ENCODE assay signal across 1 cellular context in the genomic region with DNA sequence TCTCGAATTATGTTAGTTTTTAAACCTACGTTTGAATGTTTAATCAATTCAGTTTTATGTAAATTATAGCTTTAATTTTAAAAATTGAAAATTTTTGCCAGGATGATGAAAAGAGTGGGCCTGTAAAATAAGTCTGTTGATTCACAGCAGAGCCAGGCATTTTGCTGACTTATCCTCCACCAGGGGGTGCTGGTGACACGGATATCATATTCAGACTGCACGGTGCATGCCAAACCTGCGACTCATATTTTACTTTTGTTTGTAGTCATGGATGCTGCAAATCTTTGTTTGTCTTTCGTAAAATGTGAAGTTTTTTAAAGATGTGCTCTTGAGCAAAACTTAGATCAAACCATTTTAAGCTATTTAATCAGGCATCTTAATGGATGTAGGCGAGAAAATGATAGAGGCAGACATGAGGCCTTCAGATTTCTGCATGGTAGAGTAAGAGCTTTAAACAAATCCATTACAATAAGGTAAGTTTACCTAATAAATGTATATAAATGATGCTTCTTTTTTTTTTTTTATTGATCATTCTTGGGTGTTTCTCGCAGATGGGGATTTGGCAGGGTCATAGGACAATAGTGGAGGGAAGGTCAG.
TF ChIP-seq lines count a peak whose summit lies in the region.

No MANE protein-coding gene starts in this region.

TF ChIP-seq in K562, 482 proteins besides CTCF, POLR2A, EP300 and RAD21:
- TF ChIP-seq HSF4 (CRISPR knock-in tag; IDR thresholded peaks at IDR 0.05; ENCODE audit: borderline replicate concordance): no peak
- TF ChIP-seq ZNF586 (CRISPR knock-in tag; conservative IDR thresholded peaks at IDR 0.05): no peak
- no peak for TF ChIP-seq IFI16 (CRISPR knock-in tag; IDR thresholded peaks at IDR 0.05)
- TF ChIP-seq JUND (IDR thresholded peaks at IDR 0.05; ENCODE audit: borderline replicate concordance, low read depth, low read length): peak; percentile 83; the same call in 1 of the 2 replicates
- TF ChIP-seq JUND (tag; IDR thresholded peaks at IDR 0.05; ENCODE audit: borderline replicate concordance, low read depth, low read length): peak; percentile 73; the same call in 2 of the 3 replicates
- no peak for TF ChIP-seq PCBP2 (IDR thresholded peaks at IDR 0.05; ENCODE audit: low read depth, low read length, poor library complexity, severe bottlenecking)
- TF ChIP-seq, protein P1, sequence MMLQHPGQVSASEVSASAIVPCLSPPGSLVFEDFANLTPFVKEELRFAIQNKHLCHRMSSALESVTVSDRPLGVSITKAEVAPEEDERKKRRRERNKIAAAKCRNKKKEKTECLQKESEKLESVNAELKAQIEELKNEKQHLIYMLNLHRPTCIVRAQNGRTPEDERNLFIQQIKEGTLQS (IDR thresholded peaks at IDR 0.05): peak; percentile 60
- TF ChIP-seq, protein P1 (CRISPR knock-in tag; conservative IDR thresholded peaks at IDR 0.05): no peak
- TF ChIP-seq TEAD2 (tag; IDR thresholded peaks at IDR 0.05): 0 out of 2 replicates have a peak, but pooled peaks have one; percentile 30
- peak; percentile 50 for TF ChIP-seq TEAD4 (IDR thresholded peaks at IDR 0.05; ENCODE audit: low read length)
- TF ChIP-seq TEAD4 (CRISPR knock-in tag; IDR thresholded peaks at IDR 0.05; ENCODE audit: borderline replicate concordance): no peak
- TF ChIP-seq, protein P2, sequence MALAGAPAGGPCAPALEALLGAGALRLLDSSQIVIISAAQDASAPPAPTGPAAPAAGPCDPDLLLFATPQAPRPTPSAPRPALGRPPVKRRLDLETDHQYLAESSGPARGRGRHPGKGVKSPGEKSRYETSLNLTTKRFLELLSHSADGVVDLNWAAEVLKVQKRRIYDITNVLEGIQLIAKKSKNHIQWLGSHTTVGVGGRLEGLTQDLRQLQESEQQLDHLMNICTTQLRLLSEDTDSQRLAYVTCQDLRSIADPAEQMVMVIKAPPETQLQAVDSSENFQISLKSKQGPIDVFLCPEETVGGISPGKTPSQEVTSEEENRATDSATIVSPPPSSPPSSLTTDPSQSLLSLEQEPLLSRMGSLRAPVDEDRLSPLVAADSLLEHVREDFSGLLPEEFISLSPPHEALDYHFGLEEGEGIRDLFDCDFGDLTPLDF (CRISPR knock-in tag; IDR thresholded peaks at IDR 0.05): no peak
- peak; percentile 83; the same call in 1 of the 2 replicates for TF ChIP-seq ZNF764 (CRISPR knock-in tag; IDR thresholded peaks at IDR 0.05; ENCODE audit: low read depth)
- TF ChIP-seq TSC22D4 (tag; IDR thresholded peaks at IDR 0.05): no peak
- no peak for TF ChIP-seq NCOA1 (IDR thresholded peaks at IDR 0.05; ENCODE audit: low read depth)
- TF ChIP-seq NEUROD1 (IDR thresholded peaks at IDR 0.05; ENCODE audit: borderline replicate concordance, low read depth, low read length, partially characterized antibody): no peak
- TF ChIP-seq FOSL1 (tag; conservative IDR thresholded peaks at IDR 0.05): peak; percentile 60
- TF ChIP-seq EZH2 (IDR thresholded peaks at IDR 0.05; ENCODE audit: borderline replicate concordance, low read depth, low read length): no peak
- TF ChIP-seq, protein P3, sequence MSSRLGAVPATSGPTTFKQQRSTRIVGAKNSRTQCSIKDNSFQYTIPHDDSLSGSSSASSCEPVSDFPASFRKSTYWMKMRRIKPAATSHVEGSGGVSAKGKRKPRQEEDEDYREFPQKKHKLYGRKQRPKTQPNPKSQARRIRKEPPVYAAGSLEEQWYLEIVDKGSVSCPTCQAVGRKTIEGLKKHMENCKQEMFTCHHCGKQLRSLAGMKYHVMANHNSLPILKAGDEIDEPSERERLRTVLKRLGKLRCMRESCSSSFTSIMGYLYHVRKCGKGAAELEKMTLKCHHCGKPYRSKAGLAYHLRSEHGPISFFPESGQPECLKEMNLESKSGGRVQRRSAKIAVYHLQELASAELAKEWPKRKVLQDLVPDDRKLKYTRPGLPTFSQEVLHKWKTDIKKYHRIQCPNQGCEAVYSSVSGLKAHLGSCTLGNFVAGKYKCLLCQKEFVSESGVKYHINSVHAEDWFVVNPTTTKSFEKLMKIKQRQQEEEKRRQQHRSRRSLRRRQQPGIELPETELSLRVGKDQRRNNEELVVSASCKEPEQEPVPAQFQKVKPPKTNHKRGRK (tag; IDR thresholded peaks at IDR 0.05): no peak
- TF ChIP-seq, protein P4, sequence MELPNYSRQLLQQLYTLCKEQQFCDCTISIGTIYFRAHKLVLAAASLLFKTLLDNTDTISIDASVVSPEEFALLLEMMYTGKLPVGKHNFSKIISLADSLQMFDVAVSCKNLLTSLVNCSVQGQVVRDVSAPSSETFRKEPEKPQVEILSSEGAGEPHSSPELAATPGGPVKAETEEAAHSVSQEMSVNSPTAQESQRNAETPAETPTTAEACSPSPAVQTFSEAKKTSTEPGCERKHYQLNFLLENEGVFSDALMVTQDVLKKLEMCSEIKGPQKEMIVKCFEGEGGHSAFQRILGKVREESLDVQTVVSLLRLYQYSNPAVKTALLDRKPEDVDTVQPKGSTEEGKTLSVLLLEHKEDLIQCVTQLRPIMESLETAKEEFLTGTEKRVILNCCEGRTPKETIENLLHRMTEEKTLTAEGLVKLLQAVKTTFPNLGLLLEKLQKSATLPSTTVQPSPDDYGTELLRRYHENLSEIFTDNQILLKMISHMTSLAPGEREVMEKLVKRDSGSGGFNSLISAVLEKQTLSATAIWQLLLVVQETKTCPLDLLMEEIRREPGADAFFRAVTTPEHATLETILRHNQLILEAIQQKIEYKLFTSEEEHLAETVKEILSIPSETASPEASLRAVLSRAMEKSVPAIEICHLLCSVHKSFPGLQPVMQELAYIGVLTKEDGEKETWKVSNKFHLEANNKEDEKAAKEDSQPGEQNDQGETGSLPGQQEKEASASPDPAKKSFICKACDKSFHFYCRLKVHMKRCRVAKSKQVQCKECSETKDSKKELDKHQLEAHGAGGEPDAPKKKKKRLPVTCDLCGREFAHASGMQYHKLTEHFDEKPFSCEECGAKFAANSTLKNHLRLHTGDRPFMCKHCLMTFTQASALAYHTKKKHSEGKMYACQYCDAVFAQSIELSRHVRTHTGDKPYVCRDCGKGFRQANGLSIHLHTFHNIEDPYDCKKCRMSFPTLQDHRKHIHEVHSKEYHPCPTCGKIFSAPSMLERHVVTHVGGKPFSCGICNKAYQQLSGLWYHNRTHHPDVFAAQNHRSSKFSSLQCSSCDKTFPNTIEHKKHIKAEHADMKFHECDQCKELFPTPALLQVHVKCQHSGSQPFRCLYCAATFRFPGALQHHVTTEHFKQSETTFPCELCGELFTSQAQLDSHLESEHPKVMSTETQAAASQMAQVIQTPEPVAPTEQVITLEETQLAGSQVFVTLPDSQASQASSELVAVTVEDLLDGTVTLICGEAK (IDR thresholded peaks at IDR 0.05): no peak
- TF ChIP-seq, protein P4 (CRISPR knock-in tag; IDR thresholded peaks at IDR 0.05): no peak
- 0 out of 2 replicates have a peak, but pooled peaks have one; percentile 9 for TF ChIP-seq JUN (IDR thresholded peaks at IDR 0.05; ENCODE audit: borderline replicate concordance, low read depth, low read length)
- no peak for TF ChIP-seq JUN (CRISPR knock-in tag; IDR thresholded peaks at IDR 0.05; ENCODE audit: borderline replicate concordance)
- TF ChIP-seq, protein P5, sequence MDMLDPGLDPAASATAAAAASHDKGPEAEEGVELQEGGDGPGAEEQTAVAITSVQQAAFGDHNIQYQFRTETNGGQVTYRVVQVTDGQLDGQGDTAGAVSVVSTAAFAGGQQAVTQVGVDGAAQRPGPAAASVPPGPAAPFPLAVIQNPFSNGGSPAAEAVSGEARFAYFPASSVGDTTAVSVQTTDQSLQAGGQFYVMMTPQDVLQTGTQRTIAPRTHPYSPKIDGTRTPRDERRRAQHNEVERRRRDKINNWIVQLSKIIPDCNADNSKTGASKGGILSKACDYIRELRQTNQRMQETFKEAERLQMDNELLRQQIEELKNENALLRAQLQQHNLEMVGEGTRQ (CRISPR knock-in tag; IDR thresholded peaks at IDR 0.05): no peak
- TF ChIP-seq TEAD1 (CRISPR knock-in tag; IDR thresholded peaks at IDR 0.05): peak in 1 of 2 experiments; percentile 83; a peak in 2 of 4 replicates
- TF ChIP-seq SMC3 (conservative IDR thresholded peaks at IDR 0.05; ENCODE audit: insufficient read depth, low read depth, low read length): peak; percentile 60; the same call in 1 of the 2 replicates
- TF ChIP-seq ZNF668 (CRISPR knock-in tag; IDR thresholded peaks at IDR 0.05): no peak
- TF ChIP-seq, protein P6, sequence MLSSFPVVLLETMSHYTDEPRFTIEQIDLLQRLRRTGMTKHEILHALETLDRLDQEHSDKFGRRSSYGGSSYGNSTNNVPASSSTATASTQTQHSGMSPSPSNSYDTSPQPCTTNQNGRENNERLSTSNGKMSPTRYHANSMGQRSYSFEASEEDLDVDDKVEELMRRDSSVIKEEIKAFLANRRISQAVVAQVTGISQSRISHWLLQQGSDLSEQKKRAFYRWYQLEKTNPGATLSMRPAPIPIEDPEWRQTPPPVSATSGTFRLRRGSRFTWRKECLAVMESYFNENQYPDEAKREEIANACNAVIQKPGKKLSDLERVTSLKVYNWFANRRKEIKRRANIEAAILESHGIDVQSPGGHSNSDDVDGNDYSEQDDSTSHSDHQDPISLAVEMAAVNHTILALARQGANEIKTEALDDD (IDR thresholded peaks at IDR 0.05): no peak
- no peak for TF ChIP-seq NFRKB (IDR thresholded peaks at IDR 0.05; ENCODE audit: low read depth)
- TF ChIP-seq ZNF232 (CRISPR knock-in tag; IDR thresholded peaks at IDR 0.05): no peak
- no peak for TF ChIP-seq MYC (IDR thresholded peaks at IDR 0.05; ENCODE audit: low read depth, low read length)
- TF ChIP-seq MYC (CRISPR knock-in tag; IDR thresholded peaks at IDR 0.05; ENCODE audit: borderline replicate concordance, low read depth): no peak
- TF ChIP-seq POLR2AphosphoS2 (IDR thresholded peaks at IDR 0.05; ENCODE audit: low read length): no peak
- TF ChIP-seq RBM39 (optimal IDR thresholded peaks at IDR 0.05; ENCODE audit: low read depth, low read length): no peak
- TF ChIP-seq, protein P7, sequence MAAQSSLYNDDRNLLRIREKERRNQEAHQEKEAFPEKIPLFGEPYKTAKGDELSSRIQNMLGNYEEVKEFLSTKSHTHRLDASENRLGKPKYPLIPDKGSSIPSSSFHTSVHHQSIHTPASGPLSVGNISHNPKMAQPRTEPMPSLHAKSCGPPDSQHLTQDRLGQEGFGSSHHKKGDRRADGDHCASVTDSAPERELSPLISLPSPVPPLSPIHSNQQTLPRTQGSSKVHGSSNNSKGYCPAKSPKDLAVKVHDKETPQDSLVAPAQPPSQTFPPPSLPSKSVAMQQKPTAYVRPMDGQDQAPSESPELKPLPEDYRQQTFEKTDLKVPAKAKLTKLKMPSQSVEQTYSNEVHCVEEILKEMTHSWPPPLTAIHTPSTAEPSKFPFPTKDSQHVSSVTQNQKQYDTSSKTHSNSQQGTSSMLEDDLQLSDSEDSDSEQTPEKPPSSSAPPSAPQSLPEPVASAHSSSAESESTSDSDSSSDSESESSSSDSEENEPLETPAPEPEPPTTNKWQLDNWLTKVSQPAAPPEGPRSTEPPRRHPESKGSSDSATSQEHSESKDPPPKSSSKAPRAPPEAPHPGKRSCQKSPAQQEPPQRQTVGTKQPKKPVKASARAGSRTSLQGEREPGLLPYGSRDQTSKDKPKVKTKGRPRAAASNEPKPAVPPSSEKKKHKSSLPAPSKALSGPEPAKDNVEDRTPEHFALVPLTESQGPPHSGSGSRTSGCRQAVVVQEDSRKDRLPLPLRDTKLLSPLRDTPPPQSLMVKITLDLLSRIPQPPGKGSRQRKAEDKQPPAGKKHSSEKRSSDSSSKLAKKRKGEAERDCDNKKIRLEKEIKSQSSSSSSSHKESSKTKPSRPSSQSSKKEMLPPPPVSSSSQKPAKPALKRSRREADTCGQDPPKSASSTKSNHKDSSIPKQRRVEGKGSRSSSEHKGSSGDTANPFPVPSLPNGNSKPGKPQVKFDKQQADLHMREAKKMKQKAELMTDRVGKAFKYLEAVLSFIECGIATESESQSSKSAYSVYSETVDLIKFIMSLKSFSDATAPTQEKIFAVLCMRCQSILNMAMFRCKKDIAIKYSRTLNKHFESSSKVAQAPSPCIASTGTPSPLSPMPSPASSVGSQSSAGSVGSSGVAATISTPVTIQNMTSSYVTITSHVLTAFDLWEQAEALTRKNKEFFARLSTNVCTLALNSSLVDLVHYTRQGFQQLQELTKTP (IDR thresholded peaks at IDR 0.05; ENCODE audit: low read depth in 1 of 2, partially characterized antibody in 2 of 2): no peak
